Comparison of ENCODE assay signal across 22 cellular contexts in the genomic region with DNA sequence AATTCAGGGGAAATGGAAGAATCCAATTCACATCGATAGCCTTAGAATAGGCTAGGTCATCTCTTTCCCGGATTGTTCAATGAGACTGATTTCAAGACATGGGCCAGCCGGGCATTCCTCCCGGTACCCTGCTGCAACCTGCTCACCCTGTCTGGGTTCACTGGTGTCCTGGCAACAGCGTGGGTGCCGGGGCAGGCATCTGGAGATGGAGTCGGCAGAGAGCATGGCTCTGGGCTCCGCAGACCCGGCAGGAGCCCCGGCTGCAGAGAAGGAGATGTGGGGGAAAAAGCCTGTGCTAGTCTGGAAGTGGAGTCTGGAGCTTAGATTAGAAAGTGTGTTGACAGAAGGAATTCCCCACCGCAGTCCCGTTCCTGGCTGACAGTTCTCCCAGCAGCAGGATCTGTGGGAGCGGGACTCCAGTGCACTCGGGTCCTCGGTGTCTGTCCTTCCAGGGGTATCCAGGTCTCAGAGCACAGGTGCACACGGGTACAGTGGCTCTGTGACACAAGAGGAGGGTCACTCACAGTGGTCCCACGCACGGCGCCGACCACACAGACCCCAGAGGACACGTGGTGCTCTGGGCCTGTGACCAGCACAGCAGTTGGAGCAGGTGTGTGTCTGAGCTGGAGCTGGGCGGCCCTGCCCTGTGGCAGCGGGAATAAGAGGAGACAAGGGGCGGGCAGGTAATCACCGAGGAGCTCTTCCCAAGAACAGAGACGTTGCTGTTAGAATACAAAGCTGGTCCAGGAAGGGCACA.
"Had no signal": no experiment of that assay in that cellular context is flagged by ENCODE, and none has a peak within 500 bp of the region (broad histone marks: within the 10 kb centered on the region; RNA-seq: fewer than 3 reads in every experiment).

No MANE protein-coding gene starts in this region.

- H3K36me3 Mint-ChIP-seq: activated naive CD8-positive, alpha-beta T cell treated with anti-CD3 and anti-CD28 coated beads for 36 hours; T-cell had no signal

- H3K27ac Mint-ChIP-seq: activated B cell treated with CpG ODN at 0.5 μM for 24 hours; activated naive CD8-positive, alpha-beta T cell treated with anti-CD3 and anti-CD28 coated beads for 36 hours; activated T-cell treated with anti-CD3 and anti-CD28 coated beads, Interleukin-2, amount 50 U/mL, for 72 hours; nephron progenitor cell; T-cell had no signal

- H3K27ac ChIP-seq: adrenal gland, epithelial cell of prostate, esophagus squamous epithelium, left lung, pancreas, psoas muscle, spleen, suprapubic skin, tibial nerve had no signal

- H3K9me3 ChIP-seq: adrenal gland, esophagus squamous epithelium, left lung, pancreas, psoas muscle, spleen, suprapubic skin, tibial nerve had no signal

- H3K36me3 ChIP-seq: adrenal gland, esophagus squamous epithelium, left lung, pancreas, spleen, suprapubic skin, tibial nerve had no signal

- H3K9me3 Mint-ChIP-seq: activated B cell treated with CpG ODN at 0.5 μM for 24 hours; activated naive CD8-positive, alpha-beta T cell treated with anti-CD3 and anti-CD28 coated beads for 36 hours; activated T-cell treated with anti-CD3 and anti-CD28 coated beads, Interleukin-2, amount 50 U/mL, for 72 hours; T-cell had no signal

- H3K4me1 ChIP-seq: pancreas, psoas muscle had no signal

- DNase-seq: activated B cell treated with CpG ODN at 0.5 μM for 24 hours; activated CD4-positive, alpha-beta T cell treated with anti-CD3 and anti-CD28 coated beads for 4 hours; activated CD4-positive, alpha-beta T cell treated with anti-CD3 and anti-CD28 coated beads, Interleukin-2, amount 50 U/mL, for 4 hours; activated naive CD4-positive, alpha-beta T cell; activated naive CD8-positive, alpha-beta T cell treated with anti-CD3 and anti-CD28 coated beads for 36 hours; activated T-cell treated with anti-CD3 and anti-CD28 coated beads for 4 hours; activated T-cell treated with anti-CD3 and anti-CD28 coated beads, Interleukin-2, amount 50 U/mL, for 72 hours; adrenal gland; central memory CD4-positive, alpha-beta T cell; effector CD8-positive, alpha-beta T cell; esophagus squamous epithelium; left lung; nephron progenitor cell; pancreas; psoas muscle; spleen; stimulated activated naive CD4-positive, alpha-beta T cell; T-cell had no signal

- H3K4me3 Mint-ChIP-seq: activated B cell treated with CpG ODN at 0.5 μM for 24 hours; activated naive CD8-positive, alpha-beta T cell treated with anti-CD3 and anti-CD28 coated beads for 36 hours; activated T-cell treated with anti-CD3 and anti-CD28 coated beads, Interleukin-2, amount 50 U/mL, for 72 hours; nephron progenitor cell; T-cell had no signal

- H3K4me3 ChIP-seq: adrenal gland, esophagus squamous epithelium, left lung, lung, pancreas, psoas muscle, spleen, suprapubic skin, tibial nerve had no signal

- H3K27me3 ChIP-seq: esophagus squamous epithelium, left lung, pancreas, suprapubic skin, tibial nerve had no signal

- ATAC-seq: pancreas, psoas muscle, T-cell had no signal
